ENCODE assay signal across 34 cellular contexts in the genomic region with DNA sequence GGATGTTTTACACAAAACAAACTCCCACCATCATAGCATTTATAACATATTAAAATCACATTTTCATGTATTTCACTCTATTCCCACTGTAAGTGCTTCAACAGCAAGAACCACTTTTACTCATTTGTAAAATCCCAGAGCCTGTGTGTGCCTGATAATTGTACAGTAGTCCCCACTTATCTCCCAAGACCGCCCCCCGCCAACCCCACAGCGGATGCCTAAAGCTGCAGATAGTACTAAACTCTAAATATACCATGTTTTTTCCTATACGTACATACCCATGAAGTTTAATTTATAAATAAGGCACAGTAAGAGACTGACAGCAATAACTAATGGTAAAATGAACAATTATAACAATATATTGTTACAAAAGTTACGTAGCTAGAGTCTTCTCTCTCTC.
"Had no signal": no experiment of that assay in that cellular context is flagged by ENCODE, and none has a peak within 500 bp of the region (broad histone marks: within the 10 kb centered on the region; RNA-seq: fewer than 3 reads in every experiment).

No MANE protein-coding gene starts in this region.

- H3K27me3 ChIP-seq: adrenal gland, body of pancreas, gastrocnemius medialis, hepatocyte, pancreas, sigmoid colon, upper lobe of left lung, vagina had no signal

- ATAC-seq: activated T-cell treated with anti-CD3 and anti-CD28 coated beads, Interleukin-2, amount 50 U/mL, for 4 hours; activated T-helper 17 cell treated with anti-CD3 and anti-CD28 coated beads, Interleukin-2, amount 50 U/mL, for 72 hours; body of pancreas; gastrocnemius medialis; left ventricle myocardium superior; pancreas; psoas muscle; stimulated activated memory B cell treated with anti-CD40 and anti-IgM and Interleukin-4, amounts not matched to agents 10 μg/mL and 1 μg/mL and 100 μg/mL, for 72 hours; stimulated activated naive CD8-positive, alpha-beta T cell treated with anti-CD3 and anti-CD28 coated beads, Interleukin-15, amount 100 ng/mL, for 72 hours; T-cell had no signal

- H3K4me3 Mint-ChIP-seq: activated CD4-positive, alpha-beta memory T cell treated with anti-CD3 and anti-CD28 coated beads, Interleukin-2, amount 10 ng/mL, durations not matched to agents 7 days and 5 days; activated CD4-positive, alpha-beta T cell treated with anti-CD3 and anti-CD28 coated beads, Interleukin-2, amount 10 ng/mL, durations not matched to agents 7 days and 5 days; activated naive CD8-positive, alpha-beta T cell; activated T-cell treated with anti-CD3 and anti-CD28 coated beads, Interleukin-2, amount 50 U/mL, for 4 hours; activated T-helper 17 cell treated with anti-CD3 and anti-CD28 coated beads, Interleukin-2, amount 50 U/mL, for 72 hours; naive B cell; neural crest cell; stimulated activated memory B cell treated with anti-CD40 and anti-IgM and Interleukin-4, amounts not matched to agents 10 μg/mL and 1 μg/mL and 100 μg/mL, for 72 hours; stimulated activated naive CD8-positive, alpha-beta T cell treated with anti-CD3 and anti-CD28 coated beads, Interleukin-15, amount 100 ng/mL, for 72 hours; T-cell; T-helper 2 cell treated with Interferon-gamma antibody and Interleukin-4, amounts not matched to agents 5 μg/mL and 100 μg/mL, for 36 hours; WTC11 had no signal

- H3K27ac ChIP-seq: adrenal gland, body of pancreas, gastrocnemius medialis, hepatocyte, pancreas, psoas muscle, sigmoid colon, upper lobe of left lung, vagina had no signal

- H3K9me3 Mint-ChIP-seq: activated CD4-positive, alpha-beta memory T cell treated with anti-CD3 and anti-CD28 coated beads, Interleukin-2, amount 10 ng/mL, durations not matched to agents 7 days and 5 days; activated CD4-positive, alpha-beta T cell treated with anti-CD3 and anti-CD28 coated beads, Interleukin-2, amount 10 ng/mL, durations not matched to agents 7 days and 5 days; activated T-cell treated with anti-CD3 and anti-CD28 coated beads, Interleukin-2, amount 50 U/mL, for 4 hours; activated T-helper 17 cell treated with anti-CD3 and anti-CD28 coated beads, Interleukin-2, amount 50 U/mL, for 72 hours; naive B cell; neural crest cell; stimulated activated memory B cell treated with anti-CD40 and anti-IgM and Interleukin-4, amounts not matched to agents 10 μg/mL and 1 μg/mL and 100 μg/mL, for 72 hours; stimulated activated naive CD8-positive, alpha-beta T cell treated with anti-CD3 and anti-CD28 coated beads, Interleukin-15, amount 100 ng/mL, for 72 hours; T-cell; T-helper 2 cell treated with Interferon-gamma antibody and Interleukin-4, amounts not matched to agents 5 μg/mL and 100 μg/mL, for 36 hours; WTC11 had no signal

- H3K4me1 ChIP-seq: psoas muscle, sigmoid colon, upper lobe of left lung, vagina had no signal

- DNase-seq: activated CD4-positive, alpha-beta memory T cell treated with anti-CD3 and anti-CD28 coated beads, Interleukin-2, amount 10 ng/mL, durations not matched to agents 7 days and 5 days; activated CD4-positive, alpha-beta T cell treated with anti-CD3 and anti-CD28 coated beads for 1 hour; activated CD4-positive, alpha-beta T cell treated with anti-CD3 and anti-CD28 coated beads, Interleukin-2, amount 10 ng/mL, durations not matched to agents 7 days and 5 days; activated T-cell treated with anti-CD3 and anti-CD28 coated beads, Interleukin-2, amount 50 U/mL, for 4 hours; adrenal gland; aorta; body of pancreas; dermis blood vessel endothelial cell; effector CD4-positive, alpha-beta T cell; gastrocnemius medialis; islet precursor cell; left ventricle myocardium superior; mammary epithelial cell; naive B cell; nucleus accumbens; pancreas; psoas muscle; sigmoid colon; small intestine; stimulated activated CD4-positive, alpha-beta T cell treated with anti-CD3 and anti-CD28 coated beads, Interleukin-1b, Interleukin-23, amount 100 ng/mL, for 48 hours; stimulated activated CD4-positive, alpha-beta T cell treated with anti-CD3 and anti-CD28 coated beads, Interleukin-4, amount 100 ng/mL, for 4 hours; stimulated activated CD8-positive, alpha-beta memory T cell treated with anti-CD3 and anti-CD28 coated beads, Interleukin-4, amount 100 ng/mL, for 48 hours; stimulated activated naive CD8-positive, alpha-beta T cell treated with anti-CD3 and anti-CD28 coated beads, Interleukin-15, amount 100 ng/mL, for 72 hours; substantia nigra; T-cell; upper lobe of left lung had no signal

- H3K4me3 ChIP-seq: adrenal gland, body of pancreas, gastrocnemius medialis, hepatocyte, pancreas, psoas muscle, sigmoid colon, upper lobe of left lung, vagina had no signal

- H3K27ac Mint-ChIP-seq: activated CD4-positive, alpha-beta memory T cell treated with anti-CD3 and anti-CD28 coated beads, Interleukin-2, amount 10 ng/mL, durations not matched to agents 7 days and 5 days; activated CD4-positive, alpha-beta T cell treated with anti-CD3 and anti-CD28 coated beads, Interleukin-2, amount 10 ng/mL, durations not matched to agents 7 days and 5 days; activated naive CD8-positive, alpha-beta T cell; activated T-helper 17 cell treated with anti-CD3 and anti-CD28 coated beads, Interleukin-2, amount 50 U/mL, for 72 hours; naive B cell; stimulated activated memory B cell treated with anti-CD40 and anti-IgM and Interleukin-4, amounts not matched to agents 10 μg/mL and 1 μg/mL and 100 μg/mL, for 72 hours; T-cell; T-helper 2 cell treated with Interferon-gamma antibody and Interleukin-4, amounts not matched to agents 5 μg/mL and 100 μg/mL, for 36 hours had no signal

- H3K36me3 Mint-ChIP-seq: activated naive CD8-positive, alpha-beta T cell; naive B cell; stimulated activated memory B cell treated with anti-CD40 and anti-IgM and Interleukin-4, amounts not matched to agents 10 μg/mL and 1 μg/mL and 100 μg/mL, for 72 hours; T-cell; WTC11 had no signal

- H3K9me3 ChIP-seq: adrenal gland, body of pancreas, gastrocnemius medialis, pancreas, psoas muscle, sigmoid colon, upper lobe of left lung, vagina had no signal

- H3K27me3 Mint-ChIP-seq: activated CD4-positive, alpha-beta memory T cell treated with anti-CD3 and anti-CD28 coated beads, Interleukin-2, amount 10 ng/mL, durations not matched to agents 7 days and 5 days; activated CD4-positive, alpha-beta T cell treated with anti-CD3 and anti-CD28 coated beads, Interleukin-2, amount 10 ng/mL, durations not matched to agents 7 days and 5 days; activated naive CD8-positive, alpha-beta T cell; activated T-helper 17 cell treated with anti-CD3 and anti-CD28 coated beads, Interleukin-2, amount 50 U/mL, for 72 hours; naive B cell; stimulated activated memory B cell treated with anti-CD40 and anti-IgM and Interleukin-4, amounts not matched to agents 10 μg/mL and 1 μg/mL and 100 μg/mL, for 72 hours; stimulated activated naive CD8-positive, alpha-beta T cell treated with anti-CD3 and anti-CD28 coated beads, Interleukin-15, amount 100 ng/mL, for 72 hours; T-cell had no signal

- H3K36me3 ChIP-seq: adrenal gland, gastrocnemius medialis, pancreas, sigmoid colon, upper lobe of left lung, vagina had no signal
